In genomic region chr16:85209526-85210121, GRCh38 we compare ENCODE assay signal across 23 cellular contexts.
DNase-seq lines count a peak whose midpoint lies in the region; ATAC-seq and TF ChIP-seq lines count a peak whose summit lies in the region.
"Had no signal": no experiment of that assay in that cellular context is flagged by ENCODE, and none has a peak within 500 bp of the region (broad histone marks: within the 10 kb centered on the region; RNA-seq: fewer than 3 reads in every experiment).

No MANE protein-coding gene starts in this region.

- no peak overlapping the region for H4K5ac ChIP-seq in H9 (ENCODE audit: insufficient read length, low read depth, low read length)

- peaks cover 3% of the 10 kb centered on the region for H3K23me2 ChIP-seq in H9 (ENCODE audit: insufficient read length, low read depth, low read length, poor library complexity, severe bottlenecking)

- H3K27ac ChIP-seq in H9 (ENCODE audit: insufficient read length, low read depth, low read length) (no peak overlapping the region), right cardiac atrium (ENCODE audit: low read length) (no peak overlapping the region), rectal smooth muscle tissue (ENCODE audit: low read depth, low read length) (peak overlapping the region; percentile 18)
- H3K27ac ChIP-seq: SJCRH30 had no signal

- no peak overlapping the region for H2BK120ac ChIP-seq in H9 (ENCODE audit: low read depth, low read length, poor library complexity, severe bottlenecking)

- H3K4ac ChIP-seq in H9 (ENCODE audit: low read depth, low read length): no peak overlapping the region

- TF ChIP-seq CTCF in H9 (conservative IDR thresholded peaks at IDR 0.05): peak; percentile 29; the same call in 1 of the 3 replicates

- H3K79me2 ChIP-seq in H9 (ENCODE audit: insufficient read depth, low read length): no peaks in the 10 kb centered on the region; the same call in 1 of the 2 replicates

- no peak overlapping the region for H3K23ac ChIP-seq in H9 (ENCODE audit: insufficient read length, low read depth, low read length)

- H3K27me3 ChIP-seq in H9 (ENCODE audit: insufficient read depth, low read length) (no peaks in the 10 kb centered on the region), right cardiac atrium (ENCODE audit: control insufficient read depth, insufficient read depth) (no peaks in the 10 kb centered on the region), rectal smooth muscle tissue (ENCODE audit: control insufficient read depth, insufficient read depth, low read length) (no peaks in the 10 kb centered on the region), MG63 (no peaks in the 10 kb centered on the region)
- H3K27me3 ChIP-seq: SJCRH30, thyroid gland had no signal

- H3T11ph ChIP-seq in H9 (ENCODE audit: low read length): no peak overlapping the region

- H3K36me3 Mint-ChIP-seq in H9 (ENCODE audit: insufficient read depth in 1 of 3, low read depth in 3 of 3): 0 out of 7 replicates have a peak, but pooled peaks cover 0 to 4% (median 0%) of the 10 kb centered on the region in 3 experiments
- H3K36me3 Mint-ChIP-seq: activated CD4-positive, alpha-beta memory T cell treated with anti-CD3 and anti-CD28 coated beads for 36 hours; activated naive CD4-positive, alpha-beta T cell treated with anti-CD3 and anti-CD28 coated beads, Interleukin-2, amount 10 ng/mL, durations not matched to agents 7 days and 5 days; CD8-positive, alpha-beta T cell had no signal

- no peak overlapping the region for H2AFZ ChIP-seq in H9 (ENCODE audit: low read length)

- H3K4me1 ChIP-seq in H9 (ENCODE audit: insufficient read depth, low read length) (no peaks in the 10 kb centered on the region), right cardiac atrium (ENCODE audit: control insufficient read depth, insufficient read depth, low read length) (peaks cover 13% of the 10 kb centered on the region), rectal smooth muscle tissue (ENCODE audit: control insufficient read depth, insufficient read depth, low read length) (peaks cover 25% of the 10 kb centered on the region)

- H2BK5ac ChIP-seq in H9 (ENCODE audit: insufficient read length, low read length): no peak overlapping the region

- H4K20me1 ChIP-seq in H9 (ENCODE audit: control insufficient read depth, insufficient read depth, insufficient read length): no peaks in the 10 kb centered on the region

- no peak overlapping the region for H3K18ac ChIP-seq in H9 (ENCODE audit: insufficient read length, low read depth, low read length)

- no peak for DNase-seq in H9
- peak; percentile 61 for DNase-seq in amniotic epithelial cell (ENCODE audit: low read depth)
- peak in 2 of 3 donors; percentile 74 to 81 for DNase-seq in right cardiac atrium
- no peak for DNase-seq in activated gamma-delta T cell (lab: John Stamatoyannopoulos, UW)
- DNase-seq in MG63: no peak
- DNase-seq in NCI-H446 treated with DMSO at 0.1 percent for 48 hours (lab: John Stamatoyannopoulos, UW): no peak
- DNase-seq: activated B cell treated with CpG ODN at 0.5 μM for 24 hours; activated CD4-positive, alpha-beta memory T cell treated with anti-CD3 and anti-CD28 coated beads for 36 hours; activated naive CD4-positive, alpha-beta T cell treated with anti-CD3 and anti-CD28 coated beads, Interleukin-2, amount 10 ng/mL, durations not matched to agents 7 days and 5 days; activated T-cell treated with anti-CD3 and anti-CD28 coated beads, Interleukin-2, amount 50 U/mL, for 1 hour; CD8-positive, alpha-beta T cell; dermis blood vessel endothelial cell; erythroblast; midbrain; NCI-H69; SJCRH30; stimulated activated CD4-positive, alpha-beta T cell treated with anti-CD3 and anti-CD28 coated beads, Interleukin-1b, Interleukin-23, amount 100 ng/mL, for 48 hours; stimulated activated naive CD4-positive, alpha-beta T cell; T-helper 17 cell; thyroid gland had no signal

- no peak overlapping the region for H2BK15ac ChIP-seq in H9 (ENCODE audit: low read depth, low read length)

- no peak overlapping the region for H3K14ac ChIP-seq in H9 (ENCODE audit: insufficient read depth, low read length)

- no peak overlapping the region for H3K4me3 ChIP-seq in right cardiac atrium (ENCODE audit: low read length)
- H3K4me3 ChIP-seq in rectal smooth muscle tissue (ENCODE audit: low read length): no peak overlapping the region
- H3K4me3 ChIP-seq in MG63: no peak overlapping the region
- H3K4me3 ChIP-seq: SJCRH30, thyroid gland had no signal

- peak overlapping the region in 1 of 3 experiments; percentile 64; a peak in 1 of 7 replicates for H3K27ac Mint-ChIP-seq in H9
- H3K27ac Mint-ChIP-seq: activated B cell treated with CpG ODN at 0.5 μM for 24 hours; activated CD4-positive, alpha-beta memory T cell treated with anti-CD3 and anti-CD28 coated beads for 36 hours; activated naive CD4-positive, alpha-beta T cell treated with anti-CD3 and anti-CD28 coated beads, Interleukin-2, amount 10 ng/mL, durations not matched to agents 7 days and 5 days; CD8-positive, alpha-beta T cell; T-helper 17 cell had no signal

- H4K8ac ChIP-seq in H9 (replicated peaks; ENCODE audit: insufficient read length, low read depth, low read length): no peak overlapping the region

- H2BK12ac ChIP-seq in H9 (ENCODE audit: insufficient read length, low read depth, low read length): no peak overlapping the region

- H3K4me2 ChIP-seq in H9 (ENCODE audit: insufficient read depth, insufficient read length, low read length): no peak overlapping the region

- no peak overlapping the region for H3K56ac ChIP-seq in H9 (ENCODE audit: insufficient read length, low read depth, low read length)

- H4K91ac ChIP-seq in H9 (ENCODE audit: insufficient read length, low read depth, low read length): no peak overlapping the region

- H3K9me3 Mint-ChIP-seq in H9: no peaks in the 10 kb centered on the region
- H3K9me3 Mint-ChIP-seq: CD8-positive, alpha-beta T cell; neural crest cell had no signal

- H3K27me3 Mint-ChIP-seq in H9 (ENCODE audit: low read depth): no peaks in the 10 kb centered on the region; the same call in 1 of the 2 replicates

- H3K9ac ChIP-seq in H9 (ENCODE audit: extremely low read depth, insufficient read length, low read length) (no peak overlapping the region), rectal smooth muscle tissue (ENCODE audit: low read length) (no peak overlapping the region)

- no peaks in the 10 kb centered on the region for H3K36me3 ChIP-seq in rectal smooth muscle tissue (ENCODE audit: control insufficient read depth, insufficient read depth, low read length)
- peaks cover 3% of the 10 kb centered on the region; the same call in 1 of the 2 replicates for H3K36me3 ChIP-seq in MG63
- H3K36me3 ChIP-seq: thyroid gland had no signal

- ATAC-seq in right cardiac atrium (no peak), HG03521 (IDR thresholded peaks at IDR 0.05; ENCODE audit: unreplicated experiment) (no peak)
- ATAC-seq: CD8-positive, alpha-beta T cell; T-helper 17 cell had no signal

- no peak overlapping the region for H2BK20ac ChIP-seq in H9 (ENCODE audit: low read depth, low read length, poor library complexity, severe bottlenecking)

- H3K4me1 Mint-ChIP-seq in H9: peaks cover 27 to 44% of the 10 kb centered on the region in 2 experiments
- H3K4me1 Mint-ChIP-seq: activated B cell treated with CpG ODN at 0.5 μM for 24 hours; activated naive CD4-positive, alpha-beta T cell treated with anti-CD3 and anti-CD28 coated beads, Interleukin-2, amount 10 ng/mL, durations not matched to agents 7 days and 5 days; T-helper 17 cell had no signal

- H3K9me3 ChIP-seq in H9 (ENCODE audit: control insufficient read depth, low read depth, low read length): no peaks in the 10 kb centered on the region
- no peaks in the 10 kb centered on the region for H3K9me3 ChIP-seq in right cardiac atrium (ENCODE audit: control insufficient read depth, low read length)
- no peaks in the 10 kb centered on the region for H3K9me3 ChIP-seq in MG63
- H3K9me3 ChIP-seq: SJCRH30, thyroid gland had no signal

- WGBS in H9 (ENCODE audit: extremely low coverage, insufficient read length, low lambda C conversion rate): no CpG with 5 or more reads among the region's 17 CpGs
- 68% methylated on average over 17 of the region's 17 CpGs for WGBS in right cardiac atrium

- no peaks in the 10 kb centered on the region for H3K79me1 ChIP-seq in H9 (ENCODE audit: insufficient read depth, low read depth, low read length, poor library complexity, severe bottlenecking)

- H3K4me3 Mint-ChIP-seq in H9: no peak overlapping the region
- H3K4me3 Mint-ChIP-seq: activated B cell treated with CpG ODN at 0.5 μM for 24 hours; activated CD4-positive, alpha-beta memory T cell treated with anti-CD3 and anti-CD28 coated beads for 36 hours; activated naive CD4-positive, alpha-beta T cell treated with anti-CD3 and anti-CD28 coated beads, Interleukin-2, amount 10 ng/mL, durations not matched to agents 7 days and 5 days; CD8-positive, alpha-beta T cell; neural crest cell; T-helper 17 cell had no signal

- no peak overlapping the region for H2AK5ac ChIP-seq in H9 (ENCODE audit: insufficient read length, low read length)

- intact Hi-C loops in right cardiac atrium (cut with DNase I): no loop called here

Comparison
In these comparisons a context has a peak if more than half of its experiments do, and no peak if none do; other contexts are left out.
1. DNase-seq: peak in amniotic epithelial cell (single experiment) and right cardiac atrium (2 of 3); none in H9 (single experiment), activated gamma-delta T cell (single experiment), MG63 (single experiment) and NCI-H446 treated with DMSO at 0.1 percent for 48 hours (single experiment).